8 cellular contexts compared by ENCODE assay signal in genomic region chr13:30142502-30143211, GRCh38.
DNase-seq lines count a peak whose midpoint lies in the region; ATAC-seq, FAIRE-seq and TF ChIP-seq lines count a peak whose summit lies in the region.
"Had no signal": no experiment of that assay in that cellular context is flagged by ENCODE, and none has a peak within 500 bp of the region (broad histone marks: within the 10 kb centered on the region; RNA-seq: fewer than 3 reads in every experiment).

No MANE protein-coding gene starts in this region.

- peak overlapping the region; percentile 81 for H3K27ac ChIP-seq in SK-N-MC
- peak overlapping the region; percentile 39 for H3K27ac ChIP-seq in epithelial cell of prostate
- H3K27ac ChIP-seq in ovary = peak overlapping the region in 1 of 2 donors; percentile 17

- H3K9me3 ChIP-seq in SK-N-MC (ENCODE audit: low read depth, low read length) = 0 out of 2 replicates have a peak, but pooled peaks cover 6% of the 10 kb centered on the region
- H3K9me3 ChIP-seq in ovary = no peaks in the 10 kb centered on the region

- 6 to 10% (median 6%) methylated on average over 13 of the region's 13 CpGs for WGBS in ovary, 3 donors

- peak; percentile 27 for FAIRE-seq in GM12892 (lab: Jason Lieb, UNC)

- no peak overlapping the region for H3K9ac ChIP-seq in SK-N-MC (ENCODE audit: insufficient read length)

- no peaks in the 10 kb centered on the region for H3K36me3 ChIP-seq in SK-N-MC (ENCODE audit: insufficient read depth, low read length)
- H3K36me3 ChIP-seq in ovary = no peaks in the 10 kb centered on the region

- intact Hi-C loops in ovary (cut with DNase I) = no loop called here

- H3K4me3 ChIP-seq in SK-N-MC (peak overlapping the region; percentile 34; the same call in 1 of the 2 replicates), ovary (no peak overlapping the region)

- H3K27me3 ChIP-seq in ovary = no peaks in the 10 kb centered on the region

- TF ChIP-seq POLR2A in GM12892 (IDR thresholded peaks at IDR 0.05; ENCODE audit: low read depth, low read length) (no peak), ovary (IDR thresholded peaks at IDR 0.05) (no peak)

- DNase-seq in GM12892 (ENCODE audit: insufficient read length) (no peak), SK-N-MC (ENCODE audit: low read depth, low spot score) (peak; percentile 53), epithelial cell of prostate (ENCODE audit: low read depth, low spot score) (peak; percentile 74), ovary (peak; percentile 32 to 63 (median 47)), cortex of kidney (lab: John Stamatoyannopoulos, UW) (no peak)
- DNase-seq: naive B cell had no signal

- no peak for ATAC-seq in HG03520 (IDR thresholded peaks at IDR 0.05; ENCODE audit: unreplicated experiment)
- no peak for ATAC-seq in HG02938 (IDR thresholded peaks at IDR 0.05; ENCODE audit: unreplicated experiment)

- TF ChIP-seq CTCF in ovary (IDR thresholded peaks at IDR 0.05) = no peak

- H3K4me1 ChIP-seq in ovary (ENCODE audit: insufficient read depth) = peaks cover 6% of the 10 kb centered on the region

- no peak for TF ChIP-seq EP300 in ovary (IDR thresholded peaks at IDR 0.05)

Comparison
In these comparisons a context has a peak if more than half of its experiments do, and no peak if none do; other contexts are left out.
1. DNase-seq: peak in SK-N-MC (single experiment), epithelial cell of prostate (single experiment) and ovary (5 of 5); none in GM12892 (single experiment) and cortex of kidney (single experiment).